Comparison of ENCODE assay signal across 8 cellular contexts in genomic region chr3:14967285-14967684, GRCh38.
"Had no signal": no experiment of that assay in that cellular context is flagged by ENCODE, and none has a peak within 500 bp of the region (broad histone marks: within the 10 kb centered on the region; RNA-seq: fewer than 3 reads in every experiment).

No MANE protein-coding gene starts in this region.

- H3K27ac ChIP-seq: HL-60 had no signal

- H3K27me3 Mint-ChIP-seq: IgD-negative memory B cell had no signal

- H3K4me3 Mint-ChIP-seq: IgD-negative memory B cell had no signal

- H3K4me3 ChIP-seq: K562 had no signal

- DNase-seq: IMR-90, KBM-7, KG1 had no signal

- FAIRE-seq: HepG2, HTR-8/SVneo, K562 had no signal

- H3K27ac Mint-ChIP-seq: IgD-negative memory B cell had no signal

- H3K9me3 Mint-ChIP-seq: IgD-negative memory B cell had no signal
